Comparison of ENCODE assay signal across 1 cellular context in the genomic region with DNA sequence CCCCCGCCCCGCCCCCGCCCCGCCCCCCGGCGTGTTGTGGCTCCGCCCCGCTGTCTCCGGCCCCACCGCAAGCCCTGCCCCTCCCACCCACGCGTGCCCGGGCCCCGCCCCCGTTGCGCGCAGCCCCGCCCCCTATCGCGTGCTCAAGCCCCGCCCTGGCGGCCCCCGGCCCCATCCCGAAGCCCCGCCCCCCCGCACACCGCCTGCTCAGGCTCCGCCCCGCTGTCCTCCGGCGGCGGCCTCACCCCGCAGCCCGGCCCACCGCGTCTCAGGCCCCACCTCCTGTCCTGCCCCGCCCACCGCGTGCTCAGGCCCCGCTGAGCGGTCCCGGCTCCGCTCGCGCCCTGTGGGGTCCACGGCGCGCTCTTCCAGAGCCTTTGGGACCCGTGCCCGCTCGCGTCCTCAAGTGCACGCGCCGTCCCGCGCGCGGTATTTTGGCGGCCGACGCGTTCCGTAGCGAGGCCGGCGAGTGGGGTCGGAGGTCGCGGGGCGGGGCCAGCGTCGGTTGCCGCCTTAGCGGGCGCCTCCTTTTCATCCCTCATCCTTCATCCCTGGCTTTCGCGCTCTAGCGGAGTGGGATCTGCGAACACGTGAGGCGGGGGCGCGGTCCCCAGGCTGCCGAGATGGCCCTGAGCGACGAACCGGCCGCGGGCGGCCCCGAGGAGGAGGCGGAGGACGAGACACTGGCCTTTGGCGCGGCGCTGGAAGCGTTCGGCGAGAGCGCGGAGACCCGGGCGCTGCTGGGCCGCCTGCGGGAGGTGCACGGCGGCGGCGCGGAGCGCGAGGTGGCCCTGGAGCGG.
TF ChIP-seq lines count a peak whose summit lies in the region.

A gene (plus strand): TSS at position 495 of the 800 bp plus-strand sequence. CDS start 129 bp downstream, at position 624.

TF ChIP-seq in HepG2, 621 proteins besides CTCF, POLR2A, EP300 and RAD21 (continued from another document and continues in another):
- TF ChIP-seq, protein P1, sequence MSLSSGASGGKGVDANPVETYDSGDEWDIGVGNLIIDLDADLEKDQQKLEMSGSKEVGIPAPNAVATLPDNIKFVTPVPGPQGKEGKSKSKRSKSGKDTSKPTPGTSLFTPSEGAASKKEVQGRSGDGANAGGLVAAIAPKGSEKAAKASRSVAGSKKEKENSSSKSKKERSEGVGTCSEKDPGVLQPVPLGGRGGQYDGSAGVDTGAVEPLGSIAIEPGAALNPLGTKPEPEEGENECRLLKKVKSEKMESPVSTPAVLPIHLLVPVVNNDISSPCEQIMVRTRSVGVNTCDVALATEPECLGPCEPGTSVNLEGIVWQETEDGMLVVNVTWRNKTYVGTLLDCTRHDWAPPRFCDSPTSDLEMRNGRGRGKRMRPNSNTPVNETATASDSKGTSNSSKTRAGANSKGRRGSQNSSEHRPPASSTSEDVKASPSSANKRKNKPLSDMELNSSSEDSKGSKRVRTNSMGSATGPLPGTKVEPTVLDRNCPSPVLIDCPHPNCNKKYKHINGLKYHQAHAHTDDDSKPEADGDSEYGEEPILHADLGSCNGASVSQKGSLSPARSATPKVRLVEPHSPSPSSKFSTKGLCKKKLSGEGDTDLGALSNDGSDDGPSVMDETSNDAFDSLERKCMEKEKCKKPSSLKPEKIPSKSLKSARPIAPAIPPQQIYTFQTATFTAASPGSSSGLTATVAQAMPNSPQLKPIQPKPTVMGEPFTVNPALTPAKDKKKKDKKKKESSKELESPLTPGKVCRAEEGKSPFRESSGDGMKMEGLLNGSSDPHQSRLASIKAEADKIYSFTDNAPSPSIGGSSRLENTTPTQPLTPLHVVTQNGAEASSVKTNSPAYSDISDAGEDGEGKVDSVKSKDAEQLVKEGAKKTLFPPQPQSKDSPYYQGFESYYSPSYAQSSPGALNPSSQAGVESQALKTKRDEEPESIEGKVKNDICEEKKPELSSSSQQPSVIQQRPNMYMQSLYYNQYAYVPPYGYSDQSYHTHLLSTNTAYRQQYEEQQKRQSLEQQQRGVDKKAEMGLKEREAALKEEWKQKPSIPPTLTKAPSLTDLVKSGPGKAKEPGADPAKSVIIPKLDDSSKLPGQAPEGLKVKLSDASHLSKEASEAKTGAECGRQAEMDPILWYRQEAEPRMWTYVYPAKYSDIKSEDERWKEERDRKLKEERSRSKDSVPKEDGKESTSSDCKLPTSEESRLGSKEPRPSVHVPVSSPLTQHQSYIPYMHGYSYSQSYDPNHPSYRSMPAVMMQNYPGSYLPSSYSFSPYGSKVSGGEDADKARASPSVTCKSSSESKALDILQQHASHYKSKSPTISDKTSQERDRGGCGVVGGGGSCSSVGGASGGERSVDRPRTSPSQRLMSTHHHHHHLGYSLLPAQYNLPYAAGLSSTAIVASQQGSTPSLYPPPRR (CRISPR knock-in tag; IDR thresholded peaks at IDR 0.05; ENCODE audit: borderline replicate concordance): peak; percentile 57; the same call in 1 of the 2 replicates
- TF ChIP-seq ZNF776 (CRISPR knock-in tag; IDR thresholded peaks at IDR 0.05) (peak; percentile 12; the same call in 1 of the 2 replicates), ZNF709 (CRISPR knock-in tag; IDR thresholded peaks at IDR 0.05) (peak; percentile 91), SP5 (CRISPR knock-in tag; IDR thresholded peaks at IDR 0.05; ENCODE audit: borderline replicate concordance, low read depth) (peak; percentile 68; the same call in 1 of the 2 replicates), ZNF343 (CRISPR knock-in tag; IDR thresholded peaks at IDR 0.05) (0 out of 2 replicates have a peak, but pooled peaks have one; percentile 50), RXRB (CRISPR knock-in tag; IDR thresholded peaks at IDR 0.05; ENCODE audit: borderline replicate concordance) (peak; percentile 79), POGZ (CRISPR knock-in tag; IDR thresholded peaks at IDR 0.05) (peak; percentile 77), ZNF713 (CRISPR knock-in tag; IDR thresholded peaks at IDR 0.05) (peak; percentile 98; the same call in 1 of the 2 replicates), ZNF331 (CRISPR knock-in tag; IDR thresholded peaks at IDR 0.05) (peak; percentile 90), SAP130 (CRISPR knock-in tag; IDR thresholded peaks at IDR 0.05; ENCODE audit: low read depth) (peak; percentile 95), SPEN (CRISPR knock-in tag; IDR thresholded peaks at IDR 0.05; ENCODE audit: low read depth) (peak; percentile 93), ZNF737 (CRISPR knock-in tag; IDR thresholded peaks at IDR 0.05; ENCODE audit: borderline replicate concordance) (no peak), ZFP37 (CRISPR knock-in tag; IDR thresholded peaks at IDR 0.05; ENCODE audit: borderline replicate concordance) (no peak; the same call in 1 of the 2 replicates), ADNP (CRISPR knock-in tag; IDR thresholded peaks at IDR 0.05) (no peak), IRX3 (CRISPR knock-in tag; IDR thresholded peaks at IDR 0.05; ENCODE audit: borderline replicate concordance, low read depth) (peak; percentile 90; the same call in 1 of the 2 replicates), CENPT (CRISPR knock-in tag; IDR thresholded peaks at IDR 0.05; ENCODE audit: low read depth) (0 out of 2 replicates have a peak, but pooled peaks have one; percentile 0), ZNF10 (CRISPR knock-in tag; IDR thresholded peaks at IDR 0.05; ENCODE audit: borderline replicate concordance, low read depth) (peak; percentile 94; the same call in 1 of the 2 replicates), ZNF230 (CRISPR knock-in tag; IDR thresholded peaks at IDR 0.05) (peak; percentile 91; the same call in 1 of the 2 replicates), RBFOX2 (IDR thresholded peaks at IDR 0.05; ENCODE audit: low read depth, low read length) (peak; percentile 86), RFX1 (IDR thresholded peaks at IDR 0.05) (no peak), SMAD9 (CRISPR knock-in tag; IDR thresholded peaks at IDR 0.05) (no peak), ELF1 (CRISPR knock-in tag; IDR thresholded peaks at IDR 0.05) (peak; percentile 63), ARNT (IDR thresholded peaks at IDR 0.05) (no peak), ZNF678 (CRISPR knock-in tag; IDR thresholded peaks at IDR 0.05) (no peak; the same call in none of the 2 replicates), SETDB1 (CRISPR knock-in tag; IDR thresholded peaks at IDR 0.05; ENCODE audit: borderline replicate concordance) (no peak), MBD4 (IDR thresholded peaks at IDR 0.05; ENCODE audit: borderline replicate concordance, low read length) (no peak), GABPB1 (CRISPR knock-in tag; IDR thresholded peaks at IDR 0.05) (peak; percentile 88), SRY (CRISPR knock-in tag; IDR thresholded peaks at IDR 0.05) (peak; percentile 76), CREM (IDR thresholded peaks at IDR 0.05) (no peak; the same call in 1 of the 2 replicates), CREM (CRISPR knock-in tag; IDR thresholded peaks at IDR 0.05) (peak; percentile 37; the same call in 1 of the 2 replicates)
- TF ChIP-seq, protein P2, sequence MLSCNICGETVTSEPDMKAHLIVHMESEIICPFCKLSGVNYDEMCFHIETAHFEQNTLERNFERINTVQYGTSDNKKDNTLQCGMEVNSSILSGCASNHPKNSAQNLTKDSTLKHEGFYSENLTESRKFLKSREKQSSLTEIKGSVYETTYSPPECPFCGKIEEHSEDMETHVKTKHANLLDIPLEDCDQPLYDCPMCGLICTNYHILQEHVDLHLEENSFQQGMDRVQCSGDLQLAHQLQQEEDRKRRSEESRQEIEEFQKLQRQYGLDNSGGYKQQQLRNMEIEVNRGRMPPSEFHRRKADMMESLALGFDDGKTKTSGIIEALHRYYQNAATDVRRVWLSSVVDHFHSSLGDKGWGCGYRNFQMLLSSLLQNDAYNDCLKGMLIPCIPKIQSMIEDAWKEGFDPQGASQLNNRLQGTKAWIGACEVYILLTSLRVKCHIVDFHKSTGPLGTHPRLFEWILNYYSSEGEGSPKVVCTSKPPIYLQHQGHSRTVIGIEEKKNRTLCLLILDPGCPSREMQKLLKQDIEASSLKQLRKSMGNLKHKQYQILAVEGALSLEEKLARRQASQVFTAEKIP (CRISPR knock-in tag; IDR thresholded peaks at IDR 0.05; ENCODE audit: borderline replicate concordance): no peak
- TF ChIP-seq, protein P3, sequence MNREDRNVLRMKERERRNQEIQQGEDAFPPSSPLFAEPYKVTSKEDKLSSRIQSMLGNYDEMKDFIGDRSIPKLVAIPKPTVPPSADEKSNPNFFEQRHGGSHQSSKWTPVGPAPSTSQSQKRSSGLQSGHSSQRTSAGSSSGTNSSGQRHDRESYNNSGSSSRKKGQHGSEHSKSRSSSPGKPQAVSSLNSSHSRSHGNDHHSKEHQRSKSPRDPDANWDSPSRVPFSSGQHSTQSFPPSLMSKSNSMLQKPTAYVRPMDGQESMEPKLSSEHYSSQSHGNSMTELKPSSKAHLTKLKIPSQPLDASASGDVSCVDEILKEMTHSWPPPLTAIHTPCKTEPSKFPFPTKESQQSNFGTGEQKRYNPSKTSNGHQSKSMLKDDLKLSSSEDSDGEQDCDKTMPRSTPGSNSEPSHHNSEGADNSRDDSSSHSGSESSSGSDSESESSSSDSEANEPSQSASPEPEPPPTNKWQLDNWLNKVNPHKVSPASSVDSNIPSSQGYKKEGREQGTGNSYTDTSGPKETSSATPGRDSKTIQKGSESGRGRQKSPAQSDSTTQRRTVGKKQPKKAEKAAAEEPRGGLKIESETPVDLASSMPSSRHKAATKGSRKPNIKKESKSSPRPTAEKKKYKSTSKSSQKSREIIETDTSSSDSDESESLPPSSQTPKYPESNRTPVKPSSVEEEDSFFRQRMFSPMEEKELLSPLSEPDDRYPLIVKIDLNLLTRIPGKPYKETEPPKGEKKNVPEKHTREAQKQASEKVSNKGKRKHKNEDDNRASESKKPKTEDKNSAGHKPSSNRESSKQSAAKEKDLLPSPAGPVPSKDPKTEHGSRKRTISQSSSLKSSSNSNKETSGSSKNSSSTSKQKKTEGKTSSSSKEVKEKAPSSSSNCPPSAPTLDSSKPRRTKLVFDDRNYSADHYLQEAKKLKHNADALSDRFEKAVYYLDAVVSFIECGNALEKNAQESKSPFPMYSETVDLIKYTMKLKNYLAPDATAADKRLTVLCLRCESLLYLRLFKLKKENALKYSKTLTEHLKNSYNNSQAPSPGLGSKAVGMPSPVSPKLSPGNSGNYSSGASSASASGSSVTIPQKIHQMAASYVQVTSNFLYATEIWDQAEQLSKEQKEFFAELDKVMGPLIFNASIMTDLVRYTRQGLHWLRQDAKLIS (CRISPR knock-in tag; IDR thresholded peaks at IDR 0.05): no peak
- TF ChIP-seq, protein P4, sequence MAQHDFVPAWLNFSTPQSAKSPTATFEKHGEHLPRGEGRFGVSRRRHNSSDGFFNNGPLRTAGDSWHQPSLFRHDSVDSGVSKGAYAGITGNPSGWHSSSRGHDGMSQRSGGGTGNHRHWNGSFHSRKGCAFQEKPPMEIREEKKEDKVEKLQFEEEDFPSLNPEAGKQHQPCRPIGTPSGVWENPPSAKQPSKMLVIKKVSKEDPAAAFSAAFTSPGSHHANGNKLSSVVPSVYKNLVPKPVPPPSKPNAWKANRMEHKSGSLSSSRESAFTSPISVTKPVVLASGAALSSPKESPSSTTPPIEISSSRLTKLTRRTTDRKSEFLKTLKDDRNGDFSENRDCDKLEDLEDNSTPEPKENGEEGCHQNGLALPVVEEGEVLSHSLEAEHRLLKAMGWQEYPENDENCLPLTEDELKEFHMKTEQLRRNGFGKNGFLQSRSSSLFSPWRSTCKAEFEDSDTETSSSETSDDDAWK (CRISPR knock-in tag; IDR thresholded peaks at IDR 0.05): no peak
- TF ChIP-seq, protein P5, sequence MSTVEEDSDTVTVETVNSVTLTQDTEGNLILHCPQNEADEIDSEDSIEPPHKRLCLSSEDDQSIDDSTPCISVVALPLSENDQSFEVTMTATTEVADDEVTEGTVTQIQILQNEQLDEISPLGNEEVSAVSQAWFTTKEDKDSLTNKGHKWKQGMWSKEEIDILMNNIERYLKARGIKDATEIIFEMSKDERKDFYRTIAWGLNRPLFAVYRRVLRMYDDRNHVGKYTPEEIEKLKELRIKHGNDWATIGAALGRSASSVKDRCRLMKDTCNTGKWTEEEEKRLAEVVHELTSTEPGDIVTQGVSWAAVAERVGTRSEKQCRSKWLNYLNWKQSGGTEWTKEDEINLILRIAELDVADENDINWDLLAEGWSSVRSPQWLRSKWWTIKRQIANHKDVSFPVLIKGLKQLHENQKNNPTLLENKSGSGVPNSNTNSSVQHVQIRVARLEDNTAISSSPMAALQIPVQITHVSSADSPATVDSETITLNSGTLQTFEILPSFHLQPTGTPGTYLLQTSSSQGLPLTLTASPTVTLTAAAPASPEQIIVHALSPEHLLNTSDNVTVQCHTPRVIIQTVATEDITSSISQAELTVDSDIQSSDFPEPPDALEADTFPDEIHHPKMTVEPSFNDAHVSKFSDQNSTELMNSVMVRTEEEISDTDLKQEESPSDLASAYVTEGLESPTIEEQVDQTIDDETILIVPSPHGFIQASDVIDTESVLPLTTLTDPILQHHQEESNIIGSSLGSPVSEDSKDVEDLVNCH (CRISPR knock-in tag; IDR thresholded peaks at IDR 0.05): no peak
- TF ChIP-seq, protein P6, sequence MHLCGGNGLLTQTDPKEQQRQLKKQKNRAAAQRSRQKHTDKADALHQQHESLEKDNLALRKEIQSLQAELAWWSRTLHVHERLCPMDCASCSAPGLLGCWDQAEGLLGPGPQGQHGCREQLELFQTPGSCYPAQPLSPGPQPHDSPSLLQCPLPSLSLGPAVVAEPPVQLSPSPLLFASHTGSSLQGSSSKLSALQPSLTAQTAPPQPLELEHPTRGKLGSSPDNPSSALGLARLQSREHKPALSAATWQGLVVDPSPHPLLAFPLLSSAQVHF (CRISPR knock-in tag; IDR thresholded peaks at IDR 0.05): peak; percentile 96
- TF ChIP-seq, protein P7, sequence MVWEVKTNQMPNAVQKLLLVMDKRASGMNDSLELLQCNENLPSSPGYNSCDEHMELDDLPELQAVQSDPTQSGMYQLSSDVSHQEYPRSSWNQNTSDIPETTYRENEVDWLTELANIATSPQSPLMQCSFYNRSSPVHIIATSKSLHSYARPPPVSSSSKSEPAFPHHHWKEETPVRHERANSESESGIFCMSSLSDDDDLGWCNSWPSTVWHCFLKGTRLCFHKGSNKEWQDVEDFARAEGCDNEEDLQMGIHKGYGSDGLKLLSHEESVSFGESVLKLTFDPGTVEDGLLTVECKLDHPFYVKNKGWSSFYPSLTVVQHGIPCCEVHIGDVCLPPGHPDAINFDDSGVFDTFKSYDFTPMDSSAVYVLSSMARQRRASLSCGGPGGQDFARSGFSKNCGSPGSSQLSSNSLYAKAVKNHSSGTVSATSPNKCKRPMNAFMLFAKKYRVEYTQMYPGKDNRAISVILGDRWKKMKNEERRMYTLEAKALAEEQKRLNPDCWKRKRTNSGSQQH (CRISPR knock-in tag; IDR thresholded peaks at IDR 0.05; ENCODE audit: low read depth): peak; percentile 97
